ENCODE assay signal across 25 cellular contexts in the genomic region with DNA sequence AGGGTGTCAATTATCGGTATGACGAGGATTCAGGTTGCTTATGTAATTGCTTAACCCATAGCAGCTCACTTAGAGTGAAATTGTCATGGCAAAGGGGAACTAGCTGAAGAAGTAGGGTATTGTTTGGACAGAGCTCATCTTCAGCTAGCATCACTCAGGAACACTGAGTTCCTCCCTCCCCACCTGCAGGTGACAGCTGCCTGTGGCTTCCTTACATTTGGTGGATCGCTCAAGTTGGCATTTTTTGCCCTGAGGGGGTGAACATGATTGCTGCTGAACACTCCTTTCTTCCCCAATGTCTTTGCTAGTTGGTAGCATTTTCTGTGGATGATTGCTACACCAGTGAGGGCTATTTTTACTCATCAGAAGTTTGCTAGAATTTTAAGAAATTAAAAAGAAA.
"Had no signal": no experiment of that assay in that cellular context is flagged by ENCODE, and none has a peak within 500 bp of the region (broad histone marks: within the 10 kb centered on the region; RNA-seq: fewer than 3 reads in every experiment).

No MANE protein-coding gene starts in this region.

- ATAC-seq: activated naive CD4-positive, alpha-beta T cell treated with anti-CD3 and anti-CD28 coated beads, Interleukin-2, amount 50 U/mL, for 72 hours; activated naive CD8-positive, alpha-beta T cell treated with anti-CD3 and anti-CD28 coated beads, Interleukin-2, amount 50 U/mL, for 24 hours; activated T-cell treated with anti-CD3 and anti-CD28 coated beads, Interleukin-2, amount 50 U/mL, for 4 hours; K562; Panc1; T-helper 17 cell; WTC11 had no signal

- H3K27me3 ChIP-seq: brain microvascular endothelial cell had no signal

- DNase-seq: activated CD4-positive, alpha-beta T cell treated with anti-CD3 and anti-CD28 coated beads for 48 hours; activated CD4-positive, alpha-beta T cell treated with anti-CD3 and anti-CD28 coated beads, Interleukin-2, amount 50 U/mL, for 4 hours; activated CD4-positive, CD25-positive, alpha-beta regulatory T cell treated with anti-CD3 and anti-CD28 coated beads, Interleukin-2, amount 50 U/mL, for 72 hours; activated effector memory CD4-positive, alpha-beta T cell treated with anti-CD3 and anti-CD28 coated beads, Interleukin-2, amount 50 U/mL, for 16 hours; activated naive CD4-positive, alpha-beta T cell treated with Interleukin-2 at 50 U/mL for 16 hours; activated naive CD8-positive, alpha-beta T cell treated with anti-CD3 and anti-CD28 coated beads, Interleukin-2, amount 50 U/mL, for 24 hours; activated T-cell treated with anti-CD3 and anti-CD28 coated beads, Interleukin-2, amount 50 U/mL, for 4 hours; amniotic stem cell; brain microvascular endothelial cell; Kasumi-1; NCI-H1105; NCI-H1436; NCI-H187 treated with DMSO at 0.1 percent for 48 hours; NCI-H345; NCI-H510A; NCI-H526 treated with DMSO at 0.1 percent for 48 hours; NK-92 treated with Interleukin-12 subunit alpha and Interleukin-12 subunit beta, amount 100 ng/mL, for 24 hours; OCI-M1; SHP77; T-helper 17 cell; T-helper 9 cell had no signal

- H3K36me3 ChIP-seq: brain microvascular endothelial cell had no signal

- H3K4me3 ChIP-seq: K562 had no signal

- H3K27ac ChIP-seq: brain microvascular endothelial cell had no signal
